Comparison of ENCODE assay signal across 15 cellular contexts in the genomic region with DNA sequence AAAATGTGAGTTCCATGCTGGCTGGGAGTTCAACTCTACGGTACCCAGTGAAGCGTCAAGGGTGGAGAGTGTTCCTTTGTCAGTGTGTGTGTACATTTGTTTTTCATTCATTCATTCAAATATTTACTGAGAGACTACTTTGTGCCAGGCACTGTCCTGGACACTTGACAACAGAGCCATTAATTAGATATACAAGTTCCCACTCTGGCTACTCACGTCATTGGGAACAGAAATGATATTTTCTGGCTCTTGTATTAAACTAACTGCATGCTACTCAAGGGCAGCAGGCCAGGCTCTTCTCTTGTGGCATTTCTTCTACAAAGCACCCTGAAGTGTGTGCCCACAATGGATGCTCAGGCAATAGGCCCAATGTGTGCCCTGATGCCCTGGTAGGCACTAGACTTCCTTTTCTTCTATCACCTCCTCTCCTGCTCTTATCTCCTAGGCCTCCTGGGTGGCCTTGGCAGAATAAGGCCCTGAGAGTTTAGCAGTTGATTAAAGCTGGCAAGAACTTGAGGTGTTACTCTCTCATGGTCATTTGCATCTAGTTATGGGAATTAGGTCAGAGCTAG. TPM values are rescaled to one million over a fixed set of nuclear protein-coding genes. Genes with fewer than 3 reads are reported as not detected.
A peak's percentile ranks its signal among the peaks of the same experiment; 100 is the strongest.
DNase-seq lines count a peak whose midpoint lies in the region; ATAC-seq, FAIRE-seq and TF ChIP-seq lines count a peak whose summit lies in the region.
"Had no signal": no experiment of that assay in that cellular context is flagged by ENCODE, and none has a peak within 500 bp of the region (broad histone marks: within the 10 kb centered on the region; RNA-seq: fewer than 3 reads in every experiment).

No MANE protein-coding gene starts in this region.

- H3K36me3 ChIP-seq in pancreas: no peaks in the 10 kb centered on the region
- H3K36me3 ChIP-seq: HAP-1 had no signal

- H3K9me3 ChIP-seq in pancreas: no peaks in the 10 kb centered on the region
- H3K9me3 ChIP-seq: HAP-1 had no signal

- H3K27ac ChIP-seq in pancreas: peak overlapping the region; percentile 58 to 95 (median 88)

- H3K27me3 ChIP-seq in pancreas: no peaks in the 10 kb centered on the region

- intact Hi-C loops in Right ventricle myocardium superior (cut with DNase I): no loop called here
- intact Hi-C loops in pancreas (cut with DNase I): no loop called here

- H3K9me3 Mint-ChIP-seq in activated naive CD4-positive, alpha-beta T cell treated with anti-CD3 and anti-CD28 coated beads, Interleukin-2, amount 50 U/mL, for 72 hours: peaks cover 0 to 4% of the 10 kb centered on the region in 2 donors

- no peak for TF ChIP-seq CTCF in pancreas (IDR thresholded peaks at IDR 0.05)

- no peak overlapping the region for H3K4me3 ChIP-seq in pancreas
- H3K4me3 ChIP-seq: HAP-1 had no signal

- no peak overlapping the region for H3K27ac Mint-ChIP-seq in activated naive CD4-positive, alpha-beta T cell treated with anti-CD3 and anti-CD28 coated beads, Interleukin-2, amount 50 U/mL, for 72 hours

- peaks cover 42 to 53% (median 43%) of the 10 kb centered on the region in 3 donors for H3K4me1 ChIP-seq in pancreas
- H3K4me1 ChIP-seq: HAP-1 had no signal

- no peaks in the 10 kb centered on the region for H3K36me3 Mint-ChIP-seq in activated naive CD4-positive, alpha-beta T cell treated with anti-CD3 and anti-CD28 coated beads, Interleukin-2, amount 50 U/mL, for 72 hours

- no peak for FAIRE-seq in pancreas (lab: Jason Lieb, UNC)

- DNase-seq in COLO668 (lab: John Stamatoyannopoulos, UW; ENCODE audit: unreplicated experiment) (peak; percentile 22), NCI-H2029 treated with DMSO at 0.1 percent for 48 hours (lab: John Stamatoyannopoulos, UW) (peak; percentile 63), Right ventricle myocardium superior (no peak), pancreas (peak in 1 of 6 donors; percentile 46), NCI-H1105 treated with DMSO at 0.1 percent for 48 hours (lab: John Stamatoyannopoulos, UW) (no peak)
- DNase-seq in activated naive CD4-positive, alpha-beta T cell treated with anti-CD3 and anti-CD28 coated beads, Interleukin-2, amount 50 U/mL, for 72 hours (ENCODE audit: low spot score in 2 of 2): no peak
- DNase-seq: activated CD4-positive, alpha-beta T cell treated with anti-CD3 and anti-CD28 coated beads for 4 hours; activated T-cell treated with anti-CD3 and anti-CD28 coated beads, Interleukin-2, amount 50 U/mL, for 48 hours; dermis blood vessel endothelial cell; NCI-H345; OCI-M1; stimulated activated CD4-positive, alpha-beta T cell treated with anti-CD3 and anti-CD28 coated beads, Interleukin-2, amount 100 ng/mL, for 48 hours had no signal

- ATAC-seq in Right ventricle myocardium superior (ENCODE audit: poor library complexity): peak; percentile 59
- ATAC-seq in pancreas: peak; percentile 15 to 51 (median 37)
- ATAC-seq in activated naive CD4-positive, alpha-beta T cell treated with anti-CD3 and anti-CD28 coated beads, Interleukin-2, amount 50 U/mL, for 72 hours: no peak
- no peak for ATAC-seq in GM21381 (IDR thresholded peaks at IDR 0.05; ENCODE audit: unreplicated experiment)
- no peak for ATAC-seq in GM19035 (IDR thresholded peaks at IDR 0.05; ENCODE audit: unreplicated experiment)

- WGBS in pancreas, 2 donors: 25 to 37% methylated on average over 3 of the region's 3 CpGs

RNA-seq across cellular contexts. Expression of gene SMAD3, which starts 14.2 kb away (rescaled TPM):
- 17.3 TPM for total RNA-seq in Right ventricle myocardium superior
- 10 to 100 TPM; 15.6 to 42.5 (median 23.8) TPM for total RNA-seq in pancreas
- 10 to 100 TPM in 1 of 2 donors, 1 to 10 TPM in 1; 7.9 to 13.5 TPM for polyA plus RNA-seq in pancreas
- total RNA-seq in activated naive CD4-positive, alpha-beta T cell treated with anti-CD3 and anti-CD28 coated beads, Interleukin-2, amount 50 U/mL, for 72 hours: 10 to 100 TPM; 15.4 to 75.9 TPM

Comparison
In these comparisons a context has a peak if more than half of its experiments do, and no peak if none do; other contexts are left out.
1. DNase-seq: peak in COLO668 (single experiment) and NCI-H2029 treated with DMSO at 0.1 percent for 48 hours (single experiment); none in Right ventricle myocardium superior (single experiment), NCI-H1105 treated with DMSO at 0.1 percent for 48 hours (single experiment) and activated naive CD4-positive, alpha-beta T cell treated with anti-CD3 and anti-CD28 coated beads, Interleukin-2, amount 50 U/mL, for 72 hours (0 of 2).
2. ATAC-seq: peak in Right ventricle myocardium superior (single experiment) and pancreas (4 of 4); none in activated naive CD4-positive, alpha-beta T cell treated with anti-CD3 and anti-CD28 coated beads, Interleukin-2, amount 50 U/mL, for 72 hours (0 of 2), GM21381 (single experiment) and GM19035 (single experiment).